ENCODE assay signal across 32 cellular contexts in the genomic region with DNA sequence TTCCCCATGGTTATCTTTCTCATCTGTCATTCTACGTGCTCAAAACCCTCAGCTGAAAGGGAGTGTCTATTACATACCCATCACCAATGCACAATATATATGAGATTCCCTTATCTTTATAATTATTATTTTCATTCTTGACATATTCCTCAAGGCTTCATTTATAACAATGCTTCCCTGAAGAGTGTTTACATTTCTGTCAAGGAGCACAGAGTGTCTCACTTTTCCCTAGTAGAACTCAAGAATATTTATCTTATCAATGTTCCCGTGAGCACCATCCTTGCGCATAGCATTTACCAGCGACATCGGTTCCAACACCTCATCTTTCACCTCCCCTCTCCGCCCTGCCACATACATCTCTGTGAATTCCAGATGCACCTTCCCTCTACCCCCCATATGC.
"Had no signal": no experiment of that assay in that cellular context is flagged by ENCODE, and none has a peak within 500 bp of the region (broad histone marks: within the 10 kb centered on the region; RNA-seq: fewer than 3 reads in every experiment).

No MANE protein-coding gene starts in this region.

- DNase-seq: activated B cell treated with CpG ODN at 0.5 μM for 24 hours; activated CD4-positive, alpha-beta memory T cell treated with anti-CD3 and anti-CD28 coated beads for 36 hours; activated CD4-positive, alpha-beta T cell treated with anti-CD3 and anti-CD28 coated beads for 4 hours; activated CD4-positive, alpha-beta T cell treated with anti-CD3 and anti-CD28 coated beads, Interleukin-2, amount 10 ng/mL, durations not matched to agents 24 days and 14 days; activated CD4-positive, alpha-beta T cell treated with anti-CD3 and anti-CD28 coated beads, Interleukin-2, amount 50 U/mL, for 1 hour; activated CD4-positive, alpha-beta T cell treated with anti-CD3 and anti-CD28 coated beads, Interleukin-2, amount 50 U/mL, for 4 hours; activated CD4-positive, CD25-positive, alpha-beta regulatory T cell treated with anti-CD3 and anti-CD28 coated beads, Interleukin-2, amount 50 U/mL, for 72 hours; activated CD8-positive, alpha-beta memory T cell treated with anti-CD3 and anti-CD28 coated beads, Interleukin-2, amount 50 U/mL, for 4 hours; activated CD8-positive, alpha-beta T cell treated with anti-CD3 and anti-CD28 coated beads for 36 hours; activated effector memory CD4-positive, alpha-beta T cell treated with anti-CD3 and anti-CD28 coated beads, Interleukin-2, amount 50 U/mL, for 16 hours; activated gamma-delta T cell treated with Interleukin-2 at 50 U/mL for 16 hours; activated naive CD4-positive, alpha-beta T cell; activated naive CD4-positive, alpha-beta T cell treated with anti-CD3 and anti-CD28 coated beads for 36 hours; activated naive CD4-positive, alpha-beta T cell treated with anti-CD3 and anti-CD28 coated beads, Interleukin-2, amount 50 U/mL, for 16 hours; activated naive CD8-positive, alpha-beta T cell treated with anti-CD3 and anti-CD28 coated beads for 36 hours; activated T-cell treated with anti-CD3 and anti-CD28 coated beads for 4 hours; activated T-cell treated with anti-CD3 and anti-CD28 coated beads, Interleukin-2, amount 50 U/mL, for 1 hour; activated T-cell treated with anti-CD3 and anti-CD28 coated beads, Interleukin-2, amount 50 U/mL, for 4 hours; activated T-cell treated with anti-CD3 and anti-CD28 coated beads, Interleukin-2, amount 50 U/mL, for 72 hours; adrenal gland; amniotic stem cell; aorta; body of pancreas; brain microvascular endothelial cell; central memory CD4-positive, alpha-beta T cell; T-helper 2 cell; T-helper 9 cell had no signal

- H3K4me1 Mint-ChIP-seq: activated B cell treated with CpG ODN at 0.5 μM for 24 hours; activated naive CD8-positive, alpha-beta T cell treated with anti-CD3 and anti-CD28 coated beads for 36 hours; activated T-helper 17 cell treated with anti-CD3 and anti-CD28 coated beads, Interleukin-2, amount 50 U/mL, for 72 hours had no signal

- H3K36me3 Mint-ChIP-seq: activated CD4-positive, alpha-beta memory T cell treated with anti-CD3 and anti-CD28 coated beads for 36 hours had no signal

- H3K9me3 Mint-ChIP-seq: activated B cell treated with CpG ODN at 0.5 μM for 24 hours; activated CD4-positive, alpha-beta T cell treated with anti-CD3 and anti-CD28 coated beads, Interleukin-2, amount 10 ng/mL, durations not matched to agents 24 days and 14 days; activated naive CD8-positive, alpha-beta T cell treated with anti-CD3 and anti-CD28 coated beads for 36 hours; activated T-helper 17 cell treated with anti-CD3 and anti-CD28 coated beads, Interleukin-2, amount 50 U/mL, for 72 hours; T-helper 1 cell treated with Interleukin-12 subunit alpha and Interleukin-12 subunit beta and Interleukin-4 antibody, amounts not matched to agents 30 μg/mL and 1 μg/mL, for 36 hours; T-helper 2 cell treated with Interferon-gamma antibody and Interleukin-4, amounts not matched to agents 5 μg/mL and 100 μg/mL, for 36 hours had no signal

- H3K4me3 Mint-ChIP-seq: activated B cell treated with CpG ODN at 0.5 μM for 24 hours; activated CD4-positive, alpha-beta memory T cell treated with anti-CD3 and anti-CD28 coated beads for 36 hours; activated CD4-positive, alpha-beta T cell treated with anti-CD3 and anti-CD28 coated beads, Interleukin-2, amount 10 ng/mL, durations not matched to agents 24 days and 14 days; activated CD8-positive, alpha-beta T cell treated with anti-CD3 and anti-CD28 coated beads for 36 hours; activated naive CD4-positive, alpha-beta T cell treated with anti-CD3 and anti-CD28 coated beads for 36 hours; activated naive CD8-positive, alpha-beta T cell treated with anti-CD3 and anti-CD28 coated beads for 36 hours; activated T-cell treated with anti-CD3 and anti-CD28 coated beads, Interleukin-2, amount 50 U/mL, for 4 hours; activated T-cell treated with anti-CD3 and anti-CD28 coated beads, Interleukin-2, amount 50 U/mL, for 72 hours; activated T-helper 1 cell treated with anti-CD3 and anti-CD28 coated beads, Interleukin-12 subunit alpha, Interleukin-12 subunit beta, Interleukin-2, Interleukin-4 antibody, amounts not matched to agents 30 ng/mL and 10 ng/mL and 1 ng/mL, durations not matched to agents 14 hours and 24 hours and 36 hours; activated T-helper 17 cell treated with anti-CD3 and anti-CD28 coated beads, Interleukin-2, amount 50 U/mL, for 72 hours; T-helper 1 cell treated with Interleukin-12 subunit alpha and Interleukin-12 subunit beta and Interleukin-4 antibody, amounts not matched to agents 30 μg/mL and 1 μg/mL, for 36 hours; T-helper 2 cell treated with Interferon-gamma antibody and Interleukin-4, amounts not matched to agents 5 μg/mL and 100 μg/mL, for 36 hours had no signal

- H3K27me3 Mint-ChIP-seq: activated B cell treated with CpG ODN at 0.5 μM for 24 hours; activated CD4-positive, alpha-beta memory T cell treated with anti-CD3 and anti-CD28 coated beads for 36 hours; activated CD4-positive, alpha-beta T cell treated with anti-CD3 and anti-CD28 coated beads, Interleukin-2, amount 10 ng/mL, durations not matched to agents 24 days and 14 days; activated CD8-positive, alpha-beta T cell treated with anti-CD3 and anti-CD28 coated beads for 36 hours; activated naive CD8-positive, alpha-beta T cell treated with anti-CD3 and anti-CD28 coated beads for 36 hours; activated T-helper 17 cell treated with anti-CD3 and anti-CD28 coated beads, Interleukin-2, amount 50 U/mL, for 72 hours had no signal

- H3K27ac Mint-ChIP-seq: activated B cell treated with CpG ODN at 0.5 μM for 24 hours; activated CD4-positive, alpha-beta memory T cell treated with anti-CD3 and anti-CD28 coated beads for 36 hours; activated CD4-positive, alpha-beta T cell treated with anti-CD3 and anti-CD28 coated beads, Interleukin-2, amount 10 ng/mL, durations not matched to agents 24 days and 14 days; activated CD8-positive, alpha-beta T cell treated with anti-CD3 and anti-CD28 coated beads for 36 hours; activated naive CD4-positive, alpha-beta T cell treated with anti-CD3 and anti-CD28 coated beads for 36 hours; activated naive CD4-positive, alpha-beta T cell treated with anti-CD3 and anti-CD28 coated beads, Interleukin-2, amount 50 U/mL, for 72 hours; activated naive CD8-positive, alpha-beta T cell treated with anti-CD3 and anti-CD28 coated beads for 36 hours; activated T-cell treated with anti-CD3 and anti-CD28 coated beads, Interleukin-2, amount 50 U/mL, for 72 hours; activated T-helper 1 cell treated with anti-CD3 and anti-CD28 coated beads, Interleukin-12 subunit alpha, Interleukin-12 subunit beta, Interleukin-2, Interleukin-4 antibody, amounts not matched to agents 30 ng/mL and 10 ng/mL and 1 ng/mL, durations not matched to agents 14 hours and 24 hours and 36 hours; activated T-helper 17 cell treated with anti-CD3 and anti-CD28 coated beads, Interleukin-2, amount 50 U/mL, for 72 hours; T-helper 1 cell treated with Interleukin-12 subunit alpha and Interleukin-12 subunit beta and Interleukin-4 antibody, amounts not matched to agents 30 μg/mL and 1 μg/mL, for 36 hours; T-helper 2 cell treated with Interferon-gamma antibody and Interleukin-4, amounts not matched to agents 5 μg/mL and 100 μg/mL, for 36 hours had no signal
